In genomic region chr1:84103197-84103992, GRCh38 we compare ENCODE assay signal across 8 cellular contexts. TPM values are rescaled to one million over a fixed set of nuclear protein-coding genes. Genes with fewer than 3 reads are reported as not detected.
A peak's percentile ranks its signal among the peaks of the same experiment; 100 is the strongest.
DNase-seq lines count a peak whose midpoint lies in the region; ATAC-seq and TF ChIP-seq lines count a peak whose summit lies in the region.

No MANE protein-coding gene starts in this region.

- H3K27me3 Mint-ChIP-seq in stimulated activated memory B cell treated with anti-CD40 and anti-IgM and Interleukin-4, amounts not matched to agents 10 μg/mL and 1 μg/mL and 100 μg/mL, for 72 hours = no peaks in the 10 kb centered on the region

- H3K27ac Mint-ChIP-seq in stimulated activated memory B cell treated with anti-CD40 and anti-IgM and Interleukin-4, amounts not matched to agents 10 μg/mL and 1 μg/mL and 100 μg/mL, for 72 hours = no peak overlapping the region

- peaks cover 6% of the 10 kb centered on the region for H3K4me1 Mint-ChIP-seq in stimulated activated memory B cell treated with anti-CD40 and anti-IgM and Interleukin-4, amounts not matched to agents 10 μg/mL and 1 μg/mL and 100 μg/mL, for 72 hours

- TF ChIP-seq CTCF in fibroblast of the aortic adventitia (IDR thresholded peaks at IDR 0.05; ENCODE audit: insufficient read depth, low read length) (no peak), omental fat pad (IDR thresholded peaks at IDR 0.05) (no peak)

- no peak overlapping the region for H3K4me3 Mint-ChIP-seq in stimulated activated memory B cell treated with anti-CD40 and anti-IgM and Interleukin-4, amounts not matched to agents 10 μg/mL and 1 μg/mL and 100 μg/mL, for 72 hours

- ATAC-seq in GM21360 (IDR thresholded peaks at IDR 0.05; ENCODE audit: unreplicated experiment) (peak; percentile 67), omental fat pad (ENCODE audit: low FRiP score) (peak; percentile 98)
- ATAC-seq in stimulated activated memory B cell treated with anti-CD40 and anti-IgM and Interleukin-4, amounts not matched to agents 10 μg/mL and 1 μg/mL and 100 μg/mL, for 72 hours = no peak

- peaks cover 3% of the 10 kb centered on the region for H3K9me3 Mint-ChIP-seq in stimulated activated memory B cell treated with anti-CD40 and anti-IgM and Interleukin-4, amounts not matched to agents 10 μg/mL and 1 μg/mL and 100 μg/mL, for 72 hours

- DNase-seq in DMS153 treated with DMSO at 0.1 percent for 48 hours (lab: John Stamatoyannopoulos, UW; ENCODE audit: unreplicated experiment) = peak; percentile 7
- DNase-seq in HK-2 (ENCODE audit: unreplicated experiment) = peak; percentile 52
- peak; percentile 73 for DNase-seq in SHP77 treated with DMSO at 0.1 percent for 48 hours (lab: John Stamatoyannopoulos, UW)
- DNase-seq in fibroblast of the aortic adventitia (ENCODE audit: low read depth) = peak; percentile 90
- DNase-seq in omental fat pad (ENCODE audit: low spot score) = no peak
- no peak for DNase-seq in activated T-cell treated with anti-CD3 and anti-CD28 coated beads, Interleukin-2, amount 50 U/mL, for 48 hours

- H3K36me3 Mint-ChIP-seq in stimulated activated memory B cell treated with anti-CD40 and anti-IgM and Interleukin-4, amounts not matched to agents 10 μg/mL and 1 μg/mL and 100 μg/mL, for 72 hours = peaks cover 6% of the 10 kb centered on the region

- no peak overlapping the region for H3K4me3 ChIP-seq in fibroblast of the aortic adventitia (ENCODE audit: low read depth, low read length)

RNA-seq across cellular contexts. Expression of gene PRKACB, which starts 40.7 kb away (rescaled TPM):
- total RNA-seq in fibroblast of the aortic adventitia (ENCODE audit: low replicate concordance) (18.3 and 30.3 TPM in 2 replicates), omental fat pad (10 to 100 TPM; 18.7 to 23.5 (median 21.2) TPM)

Comparison
In these comparisons a context has a peak if more than half of its experiments do, and no peak if none do; other contexts are left out.
1. DNase-seq: peak in DMS153 treated with DMSO at 0.1 percent for 48 hours (single experiment), HK-2 (single experiment), SHP77 treated with DMSO at 0.1 percent for 48 hours (single experiment) and fibroblast of the aortic adventitia (single experiment); none in omental fat pad (single experiment) and activated T-cell treated with anti-CD3 and anti-CD28 coated beads, Interleukin-2, amount 50 U/mL, for 48 hours (0 of 2).